In genomic region chr17:15981646-15982580, GRCh38 we compare ENCODE assay signal across 11 cellular contexts. TPM values are rescaled to one million over a fixed set of nuclear protein-coding genes. Genes with fewer than 3 reads are reported as not detected.
DNase-seq lines count a peak whose midpoint lies in the region; ATAC-seq, FAIRE-seq and TF ChIP-seq lines count a peak whose summit lies in the region.
"Had no signal": no experiment of that assay in that cellular context is flagged by ENCODE, and none has a peak within 500 bp of the region (broad histone marks: within the 10 kb centered on the region; RNA-seq: fewer than 3 reads in every experiment).

No MANE protein-coding gene starts in this region.

- CTCF ChIA-PET in GM12878 (lab: Yijun Ruan, JAX) = no interaction called here

- no peak overlapping the region for H2AFZ ChIP-seq in GM12878 (ENCODE audit: control insufficient read depth, low read depth, low read length)

- no peak overlapping the region for H3K23ac ChIP-seq in mesendoderm (ENCODE audit: low read length)

- no peak overlapping the region for H2BK5ac ChIP-seq in mesendoderm (ENCODE audit: low read length)

- H3K27ac ChIP-seq in GM12878 (ENCODE audit: control insufficient read depth, insufficient read depth) (no peak overlapping the region), mesendoderm (ENCODE audit: low read depth, low read length) (no peak overlapping the region), dorsolateral prefrontal cortex (peak overlapping the region in 2 of 59 donors; percentile 16 to 22)
- H3K27ac ChIP-seq: ascending aorta had no signal

- no peak overlapping the region for H2BK120ac ChIP-seq in mesendoderm (ENCODE audit: low read depth, low read length)

- H3K9ac ChIP-seq in GM12878 (ENCODE audit: control insufficient read depth, insufficient read depth, low read length) (no peak overlapping the region), mesendoderm (ENCODE audit: low read length) (no peak overlapping the region)

- RAD21 ChIA-PET in GM12878 (lab: Charles Lee; ENCODE audit: unreplicated experiment) = interaction anchor here (0.7 kb wide), 1 partner anchor 232 kb away, joined by 3 read pairs; no protein-coding TSS in a partner anchor

- TF ChIP-seq RAD21 in GM12878 (IDR thresholded peaks at IDR 0.05; ENCODE audit: insufficient read depth, low read depth, low read length) = no peak

- H3K56ac ChIP-seq in mesendoderm (ENCODE audit: low read length) = no peak overlapping the region

- 0 out of 2 replicates have a peak, but pooled peaks cover 3% of the 10 kb centered on the region for H4K20me1 ChIP-seq in GM12878 (ENCODE audit: control insufficient read depth, insufficient read depth)

- TF ChIP-seq POLR2A in GM12878 (IDR thresholded peaks at IDR 0.05; ENCODE audit: low read depth, low read length) = no peak

- SMC1A ChIA-PET in GM12878 (lab: Charles Lee; ENCODE audit: uncharacterized antibody, unreplicated experiment) = interaction anchor here (0.7 to 1.8 kb wide), 3 partner anchors 12 to 24 kb away, joined by 3 to 5 read pairs (median 3); no protein-coding TSS in a partner anchor

- H3K9me3 ChIP-seq in GM12878 (replicated peaks; ENCODE audit: control insufficient read depth, insufficient read depth, low read length) = no peaks in the 10 kb centered on the region
- H3K9me3 ChIP-seq: ascending aorta had no signal

- H2BK15ac ChIP-seq in mesendoderm (replicated peaks; ENCODE audit: low read depth) = no peak overlapping the region

- H3K79me2 ChIP-seq in GM12878 (ENCODE audit: control insufficient read depth, insufficient read depth, low read length) (no peaks in the 10 kb centered on the region), mesendoderm (ENCODE audit: control insufficient read depth, insufficient read depth, low read length) (no peaks in the 10 kb centered on the region)

- no peaks in the 10 kb centered on the region for H3K79me1 ChIP-seq in mesendoderm (ENCODE audit: low read length)

- no peak overlapping the region for H4K8ac ChIP-seq in mesendoderm (ENCODE audit: low read depth, low read length)

- in situ Hi-C loops in GM12878 (cut with MboI) = loop anchor here (25.0 kb wide), 2 partner anchors 420 to 720 kb away; partner anchors contain the start of genes PMP22 and TVP23C

- POLR2A ChIA-PET in GM12878 (lab: Charles Lee) = no interaction called here

- no peak overlapping the region for H3K18ac ChIP-seq in mesendoderm (ENCODE audit: low read length)

- H3K36me3 ChIP-seq in GM12878 (ENCODE audit: control insufficient read depth in 2 of 2, insufficient read depth in 2 of 2, low read length in 1 of 2) (no peaks in the 10 kb centered on the region), mesendoderm (ENCODE audit: control insufficient read depth, insufficient read depth, low read length) (peaks cover 9% of the 10 kb centered on the region)

- intact Hi-C loops in GM12878 (cut with micrococcal nuclease; ENCODE audit: unreplicated experiment) = no loop called here
- intact Hi-C loops in dorsolateral prefrontal cortex (cut with DNase I) = no loop called here

- BruUV-seq in GM12878 (replicated peaks; lab: Mats Ljungman, UMichigan) = no TSS peak

- TF ChIP-seq CTCF in GM12878 (IDR thresholded peaks at IDR 0.05 in 2 of 3, conservative IDR thresholded peaks at IDR 0.05 in 1 of 3; ENCODE audit: control insufficient read depth in 2 of 3, extremely low read depth in 1 of 3, insufficient read depth in 1 of 3, low read depth in 3 of 3, low read length in 3 of 3) (no peak), dorsolateral prefrontal cortex (IDR thresholded peaks at IDR 0.05 in 54 of 56, conservative IDR thresholded peaks at IDR 0.05 in 2 of 56; ENCODE audit: low read depth in 1 of 56, partially characterized antibody in 56 of 56) (no peak)

- H3K4me2 ChIP-seq in GM12878 (ENCODE audit: control insufficient read depth, insufficient read depth) (no peak overlapping the region; the same call in 1 of the 2 replicates), mesendoderm (ENCODE audit: low read length) (no peak overlapping the region)

- H3K4me3 ChIP-seq in GM12878 (no peak overlapping the region), mesendoderm (ENCODE audit: low read length) (no peak overlapping the region), dorsolateral prefrontal cortex (no peak overlapping the region)
- H3K4me3 ChIP-seq: ascending aorta had no signal

- no peak overlapping the region for H2AK5ac ChIP-seq in mesendoderm (ENCODE audit: low read length)

- peaks cover 17% of the 10 kb centered on the region for H3K4me1 ChIP-seq in GM12878 (ENCODE audit: control insufficient read depth, insufficient read depth, low read length)
- no peaks in the 10 kb centered on the region for H3K4me1 ChIP-seq in mesendoderm (ENCODE audit: control insufficient read depth, low read depth, low read length)
- H3K4me1 ChIP-seq: ascending aorta had no signal

- TF ChIP-seq EP300 in GM12878 (IDR thresholded peaks at IDR 0.05; ENCODE audit: borderline replicate concordance in 1 of 2, control insufficient read depth in 1 of 2, low read depth in 2 of 2, low read length in 2 of 2) = no peak

- no peak overlapping the region for H3K4ac ChIP-seq in mesendoderm (ENCODE audit: low read depth, low read length)

- no peak overlapping the region for H4K5ac ChIP-seq in mesendoderm (ENCODE audit: low read length)

- DNase-seq in Daoy (ENCODE audit: low read depth) (peak; percentile 51), MV-4-11 (lab: John Stamatoyannopoulos, UW) (peak; percentile 16), GM12878 (ENCODE audit: low read depth, low spot score) (no peak), mesendoderm (peak; percentile 19), dorsolateral prefrontal cortex (no peak), NK-92 (lab: John Stamatoyannopoulos, UW; ENCODE audit: unreplicated experiment) (no peak)
- no peak for DNase-seq in activated CD4-positive, alpha-beta T cell treated with anti-CD3 and anti-CD28 coated beads, Interleukin-2, amount 50 U/mL, for 4 hours
- DNase-seq: midbrain, NCI-H1694 had no signal

- FAIRE-seq in GM12878 (lab: Jason Lieb, UNC) = no peak

- no peaks in the 10 kb centered on the region for H3K27me3 ChIP-seq in GM12878 (replicated peaks in 1 of 2; ENCODE audit: control insufficient read depth in 2 of 2, insufficient read depth in 2 of 2, low read length in 1 of 2)
- no peaks in the 10 kb centered on the region for H3K27me3 ChIP-seq in mesendoderm (ENCODE audit: insufficient read depth, low read length, poor library complexity)
- no peaks in the 10 kb centered on the region for H3K27me3 ChIP-seq in dorsolateral prefrontal cortex
- H3K27me3 ChIP-seq: ascending aorta had no signal

- ATAC-seq in GM12878 (peak; percentile 12; the same call in 2 of the 3 replicates), HG03378 (IDR thresholded peaks at IDR 0.05; ENCODE audit: unreplicated experiment) (no peak)

- WGBS in GM12878 (ENCODE audit: insufficient coverage, insufficient replicate concordance, low lambda C conversion rate, missing lambda C conversion rate) = 77% methylated on average over 5 of the region's 5 CpGs
- no CpG with 5 or more reads among the region's 5 CpGs for WGBS in mesendoderm (ENCODE audit: extremely low coverage, insufficient coverage, low lambda C conversion rate)

RNA-seq across cellular contexts. Expression of gene ZSWIM7, which starts 17.6 kb away (rescaled TPM):
- total RNA-seq in Daoy (2014; rRNA removed; shearing (Covaris generic)) = 17.8 and 23.7 TPM in 2 replicates
- 1.5 and 3.7 TPM in 2 replicates for total RNA-seq in GM12878 (2013; cell fraction: nucleolus; rRNA removed)
- total RNA-seq in GM12878 (2014; rRNA removed) (10.5 and 10.8 TPM in 2 replicates), GM12878 (2014; rRNA removed; fragmentation: Illumina TruSeq; extraction: Trizol) (5.9 and 7.1 TPM in 2 replicates), GM12878 (2021) (8.2 and 8.6 TPM in 2 replicates), dorsolateral prefrontal cortex (10 to 100 TPM; 12.9 to 53.0 (median 25.6) TPM)
- 9.2 TPM for polyA plus RNA-seq in GM12878 (2011; ENCODE audit: low read depth)
- polyA plus RNA-seq in GM12878 (2011; rRNA removed) (9.8 and 10.7 TPM in 2 replicates), GM12878 (2014; fragmentation: Illumina TruSeq; extraction: Trizol) (7.0 and 11.2 TPM in 2 replicates), GM12878 (2014; fragmentation: Nextera tagmentation; extraction: Ambion mirVana) (1 to 10 TPM; 7.2 to 9.2 TPM), GM12878 (2014; rRNA removed) (14.6 and 17.9 TPM in 2 replicates), GM12878 (2016; fragmentation: Nextera tagmentation; extraction: Ambion mirVana) (10 to 100 TPM; 25.8 to 26.6 TPM)
- 9.8 and 11.7 TPM in 2 replicates for polyA plus RNA-seq in GM12878 (2011; cell fraction: cytosol; rRNA removed)
- 4.5 and 6.3 TPM in 2 replicates for polyA plus RNA-seq in GM12878 (2011; cell fraction: nucleus; rRNA removed)
- polyA plus RNA-seq in GM12878 (2012) = 3.6 and 7.4 TPM in 2 replicates
- polyA minus RNA-seq in GM12878 (2011; rRNA and poly(A)+ RNA removed) = 2.6 and 3.7 TPM in 2 replicates
- 2.5 TPM in 1 of 2 replicates, not detected in the other for polyA minus RNA-seq in GM12878 (2011; cell fraction: cytosol; rRNA and poly(A)+ RNA removed)
- 0.86 and 0.97 TPM in 2 replicates for polyA minus RNA-seq in GM12878 (2011; cell fraction: nucleus; rRNA and poly(A)+ RNA removed)
- 34.6 TPM for polyA plus RNA-seq in mesendoderm (2013, experiment 1 of 2)
- 33.3 TPM for polyA plus RNA-seq in mesendoderm (2013, experiment 2 of 2)

RNA-seq across cellular contexts. Expression of gene TTC19, which starts 17.7 kb away (rescaled TPM):
- 38.6 and 43.5 TPM in 2 replicates for total RNA-seq in Daoy (2014; rRNA removed; shearing (Covaris generic))
- total RNA-seq in GM12878 (2013; cell fraction: nucleolus; rRNA removed) = 60.1 and 66.5 TPM in 2 replicates
- 25.1 and 28.4 TPM in 2 replicates for total RNA-seq in GM12878 (2014; rRNA removed)
- total RNA-seq in GM12878 (2014; rRNA removed; fragmentation: Illumina TruSeq; extraction: Trizol) = 18.5 and 19.2 TPM in 2 replicates
- 18.4 and 21.2 TPM in 2 replicates for total RNA-seq in GM12878 (2021)
- 9.5 TPM for polyA plus RNA-seq in GM12878 (2011; ENCODE audit: low read depth)
- 5.3 and 8.9 TPM in 2 replicates for polyA plus RNA-seq in GM12878 (2011; rRNA removed)
- polyA plus RNA-seq in GM12878 (2011; cell fraction: cytosol; rRNA removed) = 4.7 and 4.9 TPM in 2 replicates
- 8.9 and 16.3 TPM in 2 replicates for polyA plus RNA-seq in GM12878 (2011; cell fraction: nucleus; rRNA removed)
- polyA plus RNA-seq in GM12878 (2012) = 13.1 and 15.1 TPM in 2 replicates
- polyA plus RNA-seq in GM12878 (2014; fragmentation: Illumina TruSeq; extraction: Trizol) = 21.0 and 26.5 TPM in 2 replicates
- polyA plus RNA-seq in GM12878 (2014; fragmentation: Nextera tagmentation; extraction: Ambion mirVana) = 10 to 100 TPM in 1 of 2 experiments, 1 to 10 TPM in 1; 8.3 to 12.3 TPM
- 10.8 and 14.0 TPM in 2 replicates for polyA plus RNA-seq in GM12878 (2014; rRNA removed)
- polyA plus RNA-seq in GM12878 (2016; fragmentation: Nextera tagmentation; extraction: Ambion mirVana) = 10 to 100 TPM; 26.7 to 29.8 TPM
- 7.2 and 7.7 TPM in 2 replicates for polyA minus RNA-seq in GM12878 (2011; rRNA and poly(A)+ RNA removed)
- 2.9 and 7.0 TPM in 2 replicates for polyA minus RNA-seq in GM12878 (2011; cell fraction: cytosol; rRNA and poly(A)+ RNA removed)
- 14.1 and 33.3 TPM in 2 replicates for polyA minus RNA-seq in GM12878 (2011; cell fraction: nucleus; rRNA and poly(A)+ RNA removed)
- 31.5 TPM for polyA plus RNA-seq in mesendoderm (2013, experiment 1 of 2)
- 32.0 TPM for polyA plus RNA-seq in mesendoderm (2013, experiment 2 of 2)
- 10 to 100 TPM; 45.3 to 87.4 (median 67.2) TPM for total RNA-seq in dorsolateral prefrontal cortex

RNA-seq across cellular contexts. Expression of gene ADORA2B, which starts 37.0 kb away (rescaled TPM):
- total RNA-seq in Daoy (2014; rRNA removed; shearing (Covaris generic)) = 37.1 and 48.8 TPM in 2 replicates
- 0.29 and 0.44 TPM in 2 replicates for total RNA-seq in GM12878 (2013; cell fraction: nucleolus; rRNA removed)
- total RNA-seq in GM12878 (2014; rRNA removed) = 0.11 and 0.17 TPM in 2 replicates
- 0.14 and 0.22 TPM in 2 replicates for total RNA-seq in GM12878 (2014; rRNA removed; fragmentation: Illumina TruSeq; extraction: Trizol)
- total RNA-seq in GM12878 (2021) = 0.21 and 0.31 TPM in 2 replicates
- polyA plus RNA-seq in GM12878 (2011; ENCODE audit: low read depth) = not detected
- 0.15 and 0.19 TPM in 2 replicates for polyA plus RNA-seq in GM12878 (2011; rRNA removed)
- 0.27 and 0.28 TPM in 2 replicates for polyA plus RNA-seq in GM12878 (2011; cell fraction: cytosol; rRNA removed)
- polyA plus RNA-seq in GM12878 (2011; cell fraction: nucleus; rRNA removed) = 0.06 TPM in 1 of 2 replicates, not detected in the other
- polyA plus RNA-seq in GM12878 (2012) = 0.28 TPM in 1 of 2 replicates, not detected in the other
- polyA plus RNA-seq in GM12878 (2014; fragmentation: Illumina TruSeq; extraction: Trizol) = 0.09 TPM in 1 of 2 replicates, not detected in the other
- under 1 TPM; 0.13 to 0.16 TPM for polyA plus RNA-seq in GM12878 (2014; fragmentation: Nextera tagmentation; extraction: Ambion mirVana)
- 0.05 and 0.11 TPM in 2 replicates for polyA plus RNA-seq in GM12878 (2014; rRNA removed)
- under 1 TPM; 0.35 to 0.42 TPM for polyA plus RNA-seq in GM12878 (2016; fragmentation: Nextera tagmentation; extraction: Ambion mirVana)
- 0.26 and 0.37 TPM in 2 replicates for polyA minus RNA-seq in GM12878 (2011; rRNA and poly(A)+ RNA removed)
- polyA minus RNA-seq in GM12878 (2011; cell fraction: cytosol; rRNA and poly(A)+ RNA removed) = not detected in 2 replicates
- polyA minus RNA-seq in GM12878 (2011; cell fraction: nucleus; rRNA and poly(A)+ RNA removed) = 0.24 TPM in 1 of 2 replicates, not detected in the other
- polyA plus RNA-seq in mesendoderm (2013, experiment 1 of 2) = 1.2 TPM
- polyA plus RNA-seq in mesendoderm (2013, experiment 2 of 2) = 1.6 TPM
- 10 to 100 TPM in 27 of 120 experiments, 1 to 10 TPM in 93; 2.6 to 22.2 (median 7.2) TPM for total RNA-seq in dorsolateral prefrontal cortex
- total RNA-seq: ascending aorta had no signal

Comparison
In these comparisons a context has a peak if more than half of its experiments do, and no peak if none do; other contexts are left out.
1. DNase-seq: peak in Daoy (single experiment), MV-4-11 (single experiment) and mesendoderm (single experiment); none in GM12878 (single experiment), dorsolateral prefrontal cortex (0 of 10), activated CD4-positive, alpha-beta T cell treated with anti-CD3 and anti-CD28 coated beads, Interleukin-2, amount 50 U/mL, for 4 hours (0 of 2) and NK-92 (single experiment).